ENCODE assay signal across 9 cellular contexts in genomic region chr3:14508966-14509795, GRCh38. TPM values are rescaled to one million over a fixed set of nuclear protein-coding genes. Genes with fewer than 3 reads are reported as not detected.
A peak's percentile ranks its signal among the peaks of the same experiment; 100 is the strongest.
DNase-seq lines count a peak whose midpoint lies in the region; ATAC-seq, FAIRE-seq and TF ChIP-seq lines count a peak whose summit lies in the region.
"Had no signal": no experiment of that assay in that cellular context is flagged by ENCODE, and none has a peak within 500 bp of the region (broad histone marks: within the 10 kb centered on the region; RNA-seq: fewer than 3 reads in every experiment).

No MANE protein-coding gene starts in this region.

- TF ChIP-seq CTCF in WERI-Rb-1 (IDR thresholded peaks at IDR 0.05; ENCODE audit: low read depth, low read length) (peak; percentile 96), keratinocyte (optimal IDR thresholded peaks at IDR 0.05 in 1 of 3, IDR thresholded peaks at IDR 0.05 in 1 of 3, conservative IDR thresholded peaks at IDR 0.05 in 1 of 3; ENCODE audit: extremely low read depth in 1 of 3, insufficient read depth in 2 of 3, low read length in 3 of 3) (peak; percentile 71 to 97 (median 89))

- H3K4me3 ChIP-seq in MG63 (no peak overlapping the region), WERI-Rb-1 (ENCODE audit: low read depth, low read length) (no peak overlapping the region), keratinocyte (ENCODE audit: control insufficient read depth in 2 of 3, extremely low read depth in 1 of 3, insufficient read depth in 2 of 3, low read depth in 1 of 3, low read length in 3 of 3) (no peak overlapping the region)
- H3K4me3 ChIP-seq: skin epidermis had no signal

- no peaks in the 10 kb centered on the region for H3K9me3 ChIP-seq in MG63
- H3K9me3 ChIP-seq in WERI-Rb-1 (ENCODE audit: severe bottlenecking), result no peaks in the 10 kb centered on the region
- no peaks in the 10 kb centered on the region for H3K9me3 ChIP-seq in keratinocyte (ENCODE audit: control insufficient read depth, low read depth, low read length)

- H3K36me3 ChIP-seq in MG63, result no peaks in the 10 kb centered on the region
- no peaks in the 10 kb centered on the region for H3K36me3 ChIP-seq in WERI-Rb-1
- no peaks in the 10 kb centered on the region for H3K36me3 ChIP-seq in keratinocyte (ENCODE audit: control insufficient read depth in 2 of 2, extremely low read depth in 1 of 2, insufficient read depth in 2 of 2, low read length in 2 of 2)

- in situ Hi-C loops in T47D (cut with HindIII; ENCODE audit: low pct_unique_long_range_greater_than_20kb, low sequenced_read_pairs), result no loop called here

- H3K9me1 ChIP-seq in keratinocyte (ENCODE audit: control insufficient read depth, extremely low read depth, insufficient read depth, low read length), result no peaks in the 10 kb centered on the region

- no peak overlapping the region for H3K4me2 ChIP-seq in keratinocyte (ENCODE audit: control insufficient read depth, extremely low read depth, insufficient read depth, low read depth, low read length)

- no peaks in the 10 kb centered on the region for H3K79me2 ChIP-seq in keratinocyte (ENCODE audit: control insufficient read depth, insufficient read depth, low read length)

- no peak for FAIRE-seq in keratinocyte (lab: Jason Lieb, UNC)

- no peaks in the 10 kb centered on the region for H4K20me1 ChIP-seq in keratinocyte (ENCODE audit: control insufficient read depth, extremely low read depth, insufficient read depth, low read length)

- no peak overlapping the region for H2AFZ ChIP-seq in keratinocyte (ENCODE audit: control insufficient read depth, low read length)

- no peaks in the 10 kb centered on the region for H3K27me3 ChIP-seq in MG63
- no peaks in the 10 kb centered on the region for H3K27me3 ChIP-seq in WERI-Rb-1 (ENCODE audit: insufficient read depth, low read depth, severe bottlenecking)
- H3K27me3 ChIP-seq in keratinocyte (ENCODE audit: control insufficient read depth, extremely low read depth, insufficient read depth, low read length), result peaks cover 10% of the 10 kb centered on the region

- peak; percentile 39 to 59 for DNase-seq in NCI-H524 (lab: John Stamatoyannopoulos, UW)
- no peak for DNase-seq in NCI-H524 treated with DMSO at 0.1 percent for 48 hours (lab: John Stamatoyannopoulos, UW)
- peak; percentile 37 for DNase-seq in MG63
- DNase-seq in WERI-Rb-1, result peak; percentile 86
- DNase-seq in T47D (ENCODE audit: low read depth in 1 of 2, low spot score in 1 of 2), result peak; percentile 68 to 93
- DNase-seq in keratinocyte (ENCODE audit: low read depth, low spot score), result no peak
- DNase-seq in stimulated activated CD4-positive, alpha-beta T cell treated with anti-CD3 and anti-CD28 coated beads, Interleukin-2, amount 100 ng/mL, for 48 hours, result peak; percentile 83 to 84

- dilution Hi-C loops in keratinocyte (cut with MboI; ENCODE audit: extremely low pct_ligation_motif_present, low sequenced_read_pairs), result no loop called here

- H3K27ac ChIP-seq in WERI-Rb-1 (no peak overlapping the region), keratinocyte (ENCODE audit: control insufficient read depth, insufficient read depth, low read length) (no peak overlapping the region)
- H3K27ac ChIP-seq: skin epidermis had no signal

- no peak for ATAC-seq in HG03097 (IDR thresholded peaks at IDR 0.05; ENCODE audit: low FRiP score, unreplicated experiment)

- H3K9ac ChIP-seq in keratinocyte (ENCODE audit: control insufficient read depth, extremely low read depth, insufficient read depth, low read length), result no peak overlapping the region

- H3K4me1 ChIP-seq in keratinocyte (ENCODE audit: control insufficient read depth, extremely low read depth, insufficient read depth, low read length), result no peaks in the 10 kb centered on the region

RNA-seq across cellular contexts. Expression of gene GRIP2, which starts 31.0 kb away (rescaled TPM):
- total RNA-seq in MG63 (2014; rRNA removed; shearing (Covaris generic); ENCODE audit: low replicate concordance), result not detected in 2 replicates
- polyA plus RNA-seq in keratinocyte, result 0.01 to 0.09 TPM (median 0.01 TPM) in 3 replicates
- polyA plus RNA-seq in keratinocyte (2011; ENCODE audit: low read depth), result 0.06 TPM
- 0.04 and 0.06 TPM in 2 replicates for polyA plus RNA-seq in keratinocyte (2011; cell fraction: cytosol; rRNA removed)
- 0.18 and 0.29 TPM in 2 replicates for polyA plus RNA-seq in keratinocyte (2011; cell fraction: nucleus; rRNA removed)
- 0.07 TPM in 1 of 2 replicates, not detected in the other for polyA plus RNA-seq in keratinocyte (2012; ENCODE audit: low replicate concordance)
- 0.13 to 1.7 TPM in 2 of 3 replicates, not detected in the other for polyA minus RNA-seq in keratinocyte
- polyA minus RNA-seq in keratinocyte (2011; cell fraction: cytosol; rRNA and poly(A)+ RNA removed), result not detected
- 0.42 TPM in 1 of 2 replicates, not detected in the other for polyA minus RNA-seq in keratinocyte (2011; cell fraction: nucleus; rRNA and poly(A)+ RNA removed)

Comparison
In these comparisons a context has a peak if more than half of its experiments do, and no peak if none do; other contexts are left out.
1. DNase-seq: peak in NCI-H524 (2 of 2), MG63 (single experiment), WERI-Rb-1 (single experiment), T47D (2 of 2) and stimulated activated CD4-positive, alpha-beta T cell treated with anti-CD3 and anti-CD28 coated beads, Interleukin-2, amount 100 ng/mL, for 48 hours (2 of 2); none in NCI-H524 treated with DMSO at 0.1 percent for 48 hours (single experiment) and keratinocyte (single experiment).